18 cellular contexts compared by ENCODE assay signal in genomic region chr6:20408851-20409250, GRCh38. TPM values are rescaled to one million over a fixed set of nuclear protein-coding genes. Genes with fewer than 3 reads are reported as not detected.
DNase-seq lines count a peak whose midpoint lies in the region; ATAC-seq and TF ChIP-seq lines count a peak whose summit lies in the region.
"Had no signal": no experiment of that assay in that cellular context is flagged by ENCODE, and none has a peak within 500 bp of the region (broad histone marks: within the 10 kb centered on the region; RNA-seq: fewer than 3 reads in every experiment).

No MANE protein-coding gene starts in this region.

- TF ChIP-seq CTCF in OCI-LY7 (conservative IDR thresholded peaks at IDR 0.05; ENCODE audit: low read length) = no peak
- TF ChIP-seq CTCF in tibial artery (IDR thresholded peaks at IDR 0.05) = no peak
- TF ChIP-seq CTCF in Peyer's patch (IDR thresholded peaks at IDR 0.05) = no peak

- intact Hi-C loops in OCI-LY7 (cut with micrococcal nuclease; ENCODE audit: unreplicated experiment) (no loop called here), tibial artery (cut with DNase I; ENCODE audit: low total_unique reads) (loop anchor here (10.0 kb wide), 1 partner anchor 194 kb away; the partner anchor contains the start of gene MBOAT1)

- no peak for ATAC-seq in central memory CD8-positive, alpha-beta T cell (replicated peaks; ENCODE audit: extremely low read depth, poor library complexity, severe bottlenecking)
- ATAC-seq in GM18909 (IDR thresholded peaks at IDR 0.05; ENCODE audit: poor library complexity, unreplicated experiment) = no peak
- ATAC-seq: HCT116 had no signal

- H2AFZ ChIP-seq in OCI-LY7 (ENCODE audit: low read length) = no peak overlapping the region

- no peaks in the 10 kb centered on the region for H3K27me3 ChIP-seq in tibial artery
- H3K27me3 ChIP-seq in Peyer's patch = no peaks in the 10 kb centered on the region

- no peaks in the 10 kb centered on the region for H3K9me3 Mint-ChIP-seq in activated naive CD4-positive, alpha-beta T cell treated with anti-CD3 and anti-CD28 coated beads, Interleukin-2, amount 50 U/mL, for 24 hours
- no peaks in the 10 kb centered on the region for H3K9me3 Mint-ChIP-seq in central memory CD8-positive, alpha-beta T cell
- H3K9me3 Mint-ChIP-seq: nephron progenitor cell had no signal

- H3K4me3 Mint-ChIP-seq in activated naive CD4-positive, alpha-beta T cell treated with anti-CD3 and anti-CD28 coated beads, Interleukin-2, amount 50 U/mL, for 24 hours = peak overlapping the region; percentile 42
- H3K4me3 Mint-ChIP-seq in central memory CD8-positive, alpha-beta T cell = peak overlapping the region; percentile 77
- H3K4me3 Mint-ChIP-seq: nephron progenitor cell had no signal

- H3K4me1 Mint-ChIP-seq in activated naive CD4-positive, alpha-beta T cell treated with anti-CD3 and anti-CD28 coated beads, Interleukin-2, amount 50 U/mL, for 24 hours = peaks cover 77% of the 10 kb centered on the region
- peaks cover 81% of the 10 kb centered on the region for H3K4me1 Mint-ChIP-seq in central memory CD8-positive, alpha-beta T cell

- no peaks in the 10 kb centered on the region for H3K27me3 Mint-ChIP-seq in activated naive CD4-positive, alpha-beta T cell treated with anti-CD3 and anti-CD28 coated beads, Interleukin-2, amount 50 U/mL, for 24 hours
- no peaks in the 10 kb centered on the region for H3K27me3 Mint-ChIP-seq in central memory CD8-positive, alpha-beta T cell

- H3K36me3 Mint-ChIP-seq in activated naive CD4-positive, alpha-beta T cell treated with anti-CD3 and anti-CD28 coated beads, Interleukin-2, amount 50 U/mL, for 24 hours = peaks cover 16% of the 10 kb centered on the region
- H3K36me3 Mint-ChIP-seq in central memory CD8-positive, alpha-beta T cell (ENCODE audit: insufficient read depth) = peaks cover 13% of the 10 kb centered on the region

- no TSS peak for BruUV-seq in OCI-LY7 (replicated peaks; lab: Mats Ljungman, UMichigan)

- peaks cover 100% of the 10 kb centered on the region for H3K79me2 ChIP-seq in OCI-LY7 (ENCODE audit: insufficient read depth, low read depth, low read length)

- POLR2A ChIA-PET in OCI-LY7 (lab: Charles Lee) = interaction anchor here (0.5 to 0.6 kb wide), 2 partner anchors 79 to 124 kb away, joined by 3 read pairs; no protein-coding TSS in a partner anchor

- TF ChIP-seq POLR2A in Peyer's patch (IDR thresholded peaks at IDR 0.05) = no peak

- H3K4me3 ChIP-seq in OCI-LY7 (ENCODE audit: low read depth, low read length, poor library complexity, severe bottlenecking) (peak overlapping the region; percentile 32), tibial artery (no peak overlapping the region), Peyer's patch (no peak overlapping the region)

- H3K4me1 ChIP-seq in OCI-LY7 (ENCODE audit: insufficient read depth, low read length, poor library complexity, severe bottlenecking) (peaks cover 57% of the 10 kb centered on the region), tibial artery (peaks cover 0 to 68% (median 28%) of the 10 kb centered on the region in 4 donors), Peyer's patch (peaks cover 0 to 15% (median 6%) of the 10 kb centered on the region in 4 donors)

- no peaks in the 10 kb centered on the region for H3K9me2 ChIP-seq in OCI-LY7 (ENCODE audit: insufficient read depth, low read length)

- no peak for DNase-seq in activated naive CD4-positive, alpha-beta T cell treated with Interleukin-2 at 50 U/mL for 16 hours
- DNase-seq in OCI-LY7 (ENCODE audit: low spot score) (no peak), tibial artery (no peak), Peyer's patch (no peak), MV-4-11 (lab: John Stamatoyannopoulos, UW) (no peak)
- DNase-seq in central memory CD8-positive, alpha-beta T cell (ENCODE audit: low spot score in 2 of 2) = no peak
- DNase-seq: activated CD8-positive, alpha-beta memory T cell treated with anti-CD3 and anti-CD28 coated beads, Interleukin-2, amount 50 U/mL, for 48 hours; Calu3; central memory CD4-positive, alpha-beta T cell; hippocampal formation; mesenchymal stem cell; NCI-H2029 treated with DMSO at 0.1 percent for 48 hours; NCI-H526; nephron progenitor cell had no signal

- H3K27ac Mint-ChIP-seq in activated naive CD4-positive, alpha-beta T cell treated with anti-CD3 and anti-CD28 coated beads, Interleukin-2, amount 50 U/mL, for 24 hours = peak overlapping the region; percentile 41
- peak overlapping the region; percentile 81 for H3K27ac Mint-ChIP-seq in central memory CD8-positive, alpha-beta T cell (ENCODE audit: low read depth)
- H3K27ac Mint-ChIP-seq: nephron progenitor cell had no signal

- H3K4me2 ChIP-seq in OCI-LY7 (ENCODE audit: low read length) = peak overlapping the region; percentile 66

- peaks cover 92% of the 10 kb centered on the region for H3K36me3 ChIP-seq in OCI-LY7 (ENCODE audit: insufficient read depth, low read length)
- no peaks in the 10 kb centered on the region for H3K36me3 ChIP-seq in tibial artery
- H3K36me3 ChIP-seq in Peyer's patch = no peaks in the 10 kb centered on the region

- CTCF ChIA-PET in OCI-LY7 (lab: Charles Lee; ENCODE audit: unreplicated experiment) = no interaction called here

- peaks cover 77% of the 10 kb centered on the region; the same call in 1 of the 2 replicates for H4K20me1 ChIP-seq in OCI-LY7 (ENCODE audit: insufficient read depth, low read length)

- H3K27ac ChIP-seq in OCI-LY7 (ENCODE audit: low read depth, low read length, poor library complexity, severe bottlenecking) (peak overlapping the region; percentile 62), tibial artery (peak overlapping the region; percentile 58 to 64), Peyer's patch (no peak overlapping the region)
- H3K27ac ChIP-seq: VCaP had no signal

- H3K9me3 ChIP-seq in OCI-LY7 (ENCODE audit: low read length) (no peaks in the 10 kb centered on the region), tibial artery (no peaks in the 10 kb centered on the region), Peyer's patch (no peaks in the 10 kb centered on the region)

RNA-seq across cellular contexts. Expression of gene E2F3, which starts 7.2 kb away (rescaled TPM):
- 12.2 and 12.4 TPM in 2 replicates for total RNA-seq in OCI-LY7 (2014; rRNA removed; shearing (Covaris generic))
- total RNA-seq in OCI-LY7 (2022) (27.7 and 31.2 TPM in 2 replicates), Peyer's patch (1 to 10 TPM; 4.2 to 7.4 (median 6.9) TPM)

Comparison
In these comparisons a context has a peak if more than half of its experiments do, and no peak if none do; other contexts are left out.
1. H3K27ac ChIP-seq: peak in OCI-LY7 (single experiment) and tibial artery (2 of 2); none in Peyer's patch (0 of 4).